17 cellular contexts compared by ENCODE assay signal in genomic region chr2:205637779-205638503, GRCh38.
"Had no signal": no experiment of that assay in that cellular context is flagged by ENCODE, and none has a peak within 500 bp of the region (broad histone marks: within the 10 kb centered on the region; RNA-seq: fewer than 3 reads in every experiment).

No MANE protein-coding gene starts in this region.

- H3K27me3 ChIP-seq: left lung, ovary, SJSA1, transverse colon had no signal

- H3K4me3 ChIP-seq: left lung, ovary, SJSA1, skin epidermis, transverse colon had no signal

- H3K4me1 ChIP-seq: SJSA1, transverse colon had no signal

- H3K9me3 Mint-ChIP-seq: central memory CD8-positive, alpha-beta T cell; effector memory CD8-positive, alpha-beta T cell had no signal

- H3K4me3 Mint-ChIP-seq: central memory CD8-positive, alpha-beta T cell; effector memory CD8-positive, alpha-beta T cell had no signal

- H3K27ac Mint-ChIP-seq: effector memory CD8-positive, alpha-beta T cell had no signal

- H3K9me3 ChIP-seq: ovary, SJSA1, transverse colon had no signal

- H3K4me1 Mint-ChIP-seq: central memory CD8-positive, alpha-beta T cell had no signal

- H3K27ac ChIP-seq: left lung, ovary, SJSA1, skin epidermis, transverse colon, WERI-Rb-1 had no signal

- H3K36me3 ChIP-seq: left lung, ovary, SJSA1, transverse colon, WERI-Rb-1 had no signal

- ATAC-seq: effector memory CD8-positive, alpha-beta T cell; left lung had no signal

- DNase-seq: activated CD4-positive, alpha-beta T cell treated with anti-CD3 and anti-CD28 coated beads for 4 hours; activated CD8-positive, alpha-beta memory T cell treated with anti-CD3 and anti-CD28 coated beads for 24 hours; effector memory CD8-positive, alpha-beta T cell; foreskin melanocyte; head of caudate nucleus; islet precursor cell; left lung; mesenchymal stem cell; ovary; substantia nigra; SW 1271; T1000; transverse colon; WERI-Rb-1 had no signal
